Comparison of ENCODE assay signal across 11 cellular contexts in genomic region chrX:34654939-34655338, GRCh38. TPM values are rescaled to one million over a fixed set of nuclear protein-coding genes. Genes with fewer than 3 reads are reported as not detected.
A peak's percentile ranks its signal among the peaks of the same experiment; 100 is the strongest.
DNase-seq lines count a peak whose midpoint lies in the region; ATAC-seq and TF ChIP-seq lines count a peak whose summit lies in the region.
"Had no signal": no experiment of that assay in that cellular context is flagged by ENCODE, and none has a peak within 500 bp of the region (broad histone marks: within the 10 kb centered on the region; RNA-seq: fewer than 3 reads in every experiment).

No MANE protein-coding gene starts in this region.

- peak overlapping the region; percentile 93 for H3K4me3 Mint-ChIP-seq in WTC11
- H3K4me3 Mint-ChIP-seq in progenitor cell of endocrine pancreas (ENCODE audit: low read depth): peak overlapping the region; percentile 90
- H3K4me3 Mint-ChIP-seq in activated T-helper 17 cell treated with anti-CD3 and anti-CD28 coated beads, Interleukin-2, amount 50 U/mL, for 72 hours: no peak overlapping the region
- no peak overlapping the region for H3K4me3 Mint-ChIP-seq in stimulated activated effector memory CD8-positive, alpha-beta T cell treated with anti-CD3 and anti-CD28 coated beads, Interleukin-12 subunit alpha, Interleukin-12 subunit beta, amount 100 ng/mL, for 72 hours

- H3K4me3 ChIP-seq in AG10803 (ENCODE audit: low read length) (peak overlapping the region; percentile 80), right cardiac atrium (ENCODE audit: low read length) (peak overlapping the region; percentile 85)

- H3K27me3 ChIP-seq in right cardiac atrium (ENCODE audit: control insufficient read depth, insufficient read depth): no peaks in the 10 kb centered on the region
- H3K27me3 ChIP-seq: Peyer's patch had no signal

- H3K27me3 Mint-ChIP-seq in WTC11 (ENCODE audit: low read depth): peaks cover 7% of the 10 kb centered on the region; the same call in 1 of the 2 replicates
- peaks cover 20% of the 10 kb centered on the region for H3K27me3 Mint-ChIP-seq in progenitor cell of endocrine pancreas
- peaks cover 17% of the 10 kb centered on the region for H3K27me3 Mint-ChIP-seq in activated T-helper 17 cell treated with anti-CD3 and anti-CD28 coated beads, Interleukin-2, amount 50 U/mL, for 72 hours

- peaks cover 47% of the 10 kb centered on the region for H3K4me1 Mint-ChIP-seq in WTC11
- H3K4me1 Mint-ChIP-seq in progenitor cell of endocrine pancreas (ENCODE audit: low read depth): peaks cover 31% of the 10 kb centered on the region
- H3K4me1 Mint-ChIP-seq in activated T-helper 17 cell treated with anti-CD3 and anti-CD28 coated beads, Interleukin-2, amount 50 U/mL, for 72 hours: no peaks in the 10 kb centered on the region
- H3K4me1 Mint-ChIP-seq in stimulated activated effector memory CD8-positive, alpha-beta T cell treated with anti-CD3 and anti-CD28 coated beads, Interleukin-12 subunit alpha, Interleukin-12 subunit beta, amount 100 ng/mL, for 72 hours: no peaks in the 10 kb centered on the region

- no peaks in the 10 kb centered on the region for H3K9me3 ChIP-seq in right cardiac atrium (ENCODE audit: control insufficient read depth, low read length)
- H3K9me3 ChIP-seq: Peyer's patch had no signal

- 13% methylated on average over 6 of the region's 6 CpGs for WGBS in right cardiac atrium

- H3K9me3 Mint-ChIP-seq in WTC11 (peaks cover 7% of the 10 kb centered on the region), progenitor cell of endocrine pancreas (ENCODE audit: low read depth) (peaks cover 3% of the 10 kb centered on the region)
- peaks cover 3% of the 10 kb centered on the region for H3K9me3 Mint-ChIP-seq in activated T-helper 17 cell treated with anti-CD3 and anti-CD28 coated beads, Interleukin-2, amount 50 U/mL, for 72 hours
- peaks cover 9% of the 10 kb centered on the region for H3K9me3 Mint-ChIP-seq in stimulated activated effector memory CD8-positive, alpha-beta T cell treated with anti-CD3 and anti-CD28 coated beads, Interleukin-12 subunit alpha, Interleukin-12 subunit beta, amount 100 ng/mL, for 72 hours
- H3K9me3 Mint-ChIP-seq: activated naive CD8-positive, alpha-beta T cell treated with anti-CD3 and anti-CD28 coated beads, Interleukin-2, amount 10 ng/mL, durations not matched to agents 7 days and 5 days had no signal

- no peaks in the 10 kb centered on the region for H3K4me1 ChIP-seq in right cardiac atrium (ENCODE audit: control insufficient read depth, insufficient read depth, low read length)
- H3K4me1 ChIP-seq: Peyer's patch had no signal

- H3K27ac ChIP-seq in right cardiac atrium (ENCODE audit: low read length): no peak overlapping the region

- CTCF ChIA-PET in WTC11 (lab: Charles Lee): interaction anchor here (0.7 to 1.4 kb wide), 2 partner anchors 17 to 264 kb away, joined by 3 read pairs; no protein-coding TSS in a partner anchor

- peak; percentile 33 for DNase-seq in AG10803 (ENCODE audit: low read depth)
- no peak for DNase-seq in WTC11 (ENCODE audit: low spot score)
- DNase-seq in right cardiac atrium: no peak
- no peak for DNase-seq in progenitor cell of endocrine pancreas (ENCODE audit: low spot score, unreplicated experiment)
- DNase-seq in stimulated activated effector memory CD8-positive, alpha-beta T cell treated with anti-CD3 and anti-CD28 coated beads, Interleukin-12 subunit alpha, Interleukin-12 subunit beta, amount 100 ng/mL, for 72 hours (ENCODE audit: low spot score in 2 of 2): no peak
- no peak for DNase-seq in C1 segment of cervical spinal cord (lab: John Stamatoyannopoulos, UW)
- DNase-seq in T1000 (lab: John Stamatoyannopoulos, UW): no peak
- DNase-seq: activated naive CD8-positive, alpha-beta T cell treated with anti-CD3 and anti-CD28 coated beads, Interleukin-2, amount 10 ng/mL, durations not matched to agents 7 days and 5 days; NCI-H1105; Peyer's patch had no signal

- H3K27ac Mint-ChIP-seq in WTC11: peak overlapping the region; percentile 90
- H3K27ac Mint-ChIP-seq in progenitor cell of endocrine pancreas: peak overlapping the region; percentile 93
- no peak overlapping the region for H3K27ac Mint-ChIP-seq in activated T-helper 17 cell treated with anti-CD3 and anti-CD28 coated beads, Interleukin-2, amount 50 U/mL, for 72 hours
- H3K27ac Mint-ChIP-seq in stimulated activated effector memory CD8-positive, alpha-beta T cell treated with anti-CD3 and anti-CD28 coated beads, Interleukin-12 subunit alpha, Interleukin-12 subunit beta, amount 100 ng/mL, for 72 hours: no peak overlapping the region
- H3K27ac Mint-ChIP-seq: activated naive CD8-positive, alpha-beta T cell treated with anti-CD3 and anti-CD28 coated beads, Interleukin-2, amount 10 ng/mL, durations not matched to agents 7 days and 5 days had no signal

- POLR2A ChIA-PET in WTC11 (lab: Charles Lee): no interaction called here

- H3K36me3 Mint-ChIP-seq in WTC11: peaks cover 6% of the 10 kb centered on the region; the same call in 1 of the 2 replicates
- H3K36me3 Mint-ChIP-seq in progenitor cell of endocrine pancreas (ENCODE audit: insufficient read depth): peaks cover 2% of the 10 kb centered on the region
- H3K36me3 Mint-ChIP-seq in activated T-helper 17 cell treated with anti-CD3 and anti-CD28 coated beads, Interleukin-2, amount 50 U/mL, for 72 hours (ENCODE audit: low read depth): peaks cover 5% of the 10 kb centered on the region
- H3K36me3 Mint-ChIP-seq in stimulated activated effector memory CD8-positive, alpha-beta T cell treated with anti-CD3 and anti-CD28 coated beads, Interleukin-12 subunit alpha, Interleukin-12 subunit beta, amount 100 ng/mL, for 72 hours: no peaks in the 10 kb centered on the region

- intact Hi-C loops in right cardiac atrium (cut with DNase I): no loop called here

- TF ChIP-seq CTCF in AG10803 (conservative IDR thresholded peaks at IDR 0.05; ENCODE audit: low read length) (no peak), WTC11 (IDR thresholded peaks at IDR 0.05) (no peak), progenitor cell of endocrine pancreas (IDR thresholded peaks at IDR 0.05; ENCODE audit: unreplicated experiment) (no peak)

- ATAC-seq in WTC11 (no peak), right cardiac atrium (no peak)
- no peak for ATAC-seq in activated T-helper 17 cell treated with anti-CD3 and anti-CD28 coated beads, Interleukin-2, amount 50 U/mL, for 72 hours (replicated peaks)
- no peak for ATAC-seq in stimulated activated effector memory CD8-positive, alpha-beta T cell treated with anti-CD3 and anti-CD28 coated beads, Interleukin-12 subunit alpha, Interleukin-12 subunit beta, amount 100 ng/mL, for 72 hours

TF ChIP-seq in WTC11, 78 proteins besides CTCF, POLR2A, EP300 and RAD21 (continues in another document):
- TF ChIP-seq ZNF671 (CRISPR knock-in tag; IDR thresholded peaks at IDR 0.05): no peak
- TF ChIP-seq GTF2I (CRISPR knock-in tag; conservative IDR thresholded peaks at IDR 0.05): no peak
- no peak for TF ChIP-seq ATF2 (CRISPR knock-in tag; IDR thresholded peaks at IDR 0.05; ENCODE audit: borderline replicate concordance, low read depth)
- no peak for TF ChIP-seq IRF2 (CRISPR knock-in tag; IDR thresholded peaks at IDR 0.05; ENCODE audit: borderline replicate concordance, low read depth)
- TF ChIP-seq ZNF317 (CRISPR knock-in tag; IDR thresholded peaks at IDR 0.05; ENCODE audit: borderline replicate concordance, low read depth): no peak
- TF ChIP-seq ERG (CRISPR knock-in tag; IDR thresholded peaks at IDR 0.05): no peak

RNA-seq across cellular contexts. Expression of gene TMEM47, which starts 2.1 kb away (rescaled TPM):
- total RNA-seq in WTC11 (2021) (14.9 to 24.4 TPM (median 15.7 TPM) in 3 replicates), right cardiac atrium (10 to 100 TPM; 39.3 to 44.9 (median 40.7) TPM), progenitor cell of endocrine pancreas (16.8 and 19.1 TPM in 2 replicates)
- 29.4 TPM for polyA plus RNA-seq in right cardiac atrium
- total RNA-seq in activated T-helper 17 cell treated with anti-CD3 and anti-CD28 coated beads, Interleukin-2, amount 50 U/mL, for 72 hours: not detected
- total RNA-seq: activated naive CD8-positive, alpha-beta T cell treated with anti-CD3 and anti-CD28 coated beads, Interleukin-2, amount 10 ng/mL, durations not matched to agents 7 days and 5 days had no signal

Comparison
In these comparisons a context has a peak if more than half of its experiments do, and no peak if none do; other contexts are left out.
1. H3K27ac Mint-ChIP-seq: peak in WTC11 (single experiment) and progenitor cell of endocrine pancreas (single experiment); none in activated T-helper 17 cell treated with anti-CD3 and anti-CD28 coated beads, Interleukin-2, amount 50 U/mL, for 72 hours (single experiment) and stimulated activated effector memory CD8-positive, alpha-beta T cell treated with anti-CD3 and anti-CD28 coated beads, Interleukin-12 subunit alpha, Interleukin-12 subunit beta, amount 100 ng/mL, for 72 hours (single experiment).
2. H3K4me3 Mint-ChIP-seq: peak in WTC11 (single experiment) and progenitor cell of endocrine pancreas (single experiment); none in activated T-helper 17 cell treated with anti-CD3 and anti-CD28 coated beads, Interleukin-2, amount 50 U/mL, for 72 hours (single experiment) and stimulated activated effector memory CD8-positive, alpha-beta T cell treated with anti-CD3 and anti-CD28 coated beads, Interleukin-12 subunit alpha, Interleukin-12 subunit beta, amount 100 ng/mL, for 72 hours (single experiment).
3. RNA of gene TMEM47, which starts 2.1 kb away (total RNA-seq): 39.3 to 44.9 TPM in right cardiac atrium, 14.9 to 24.4 TPM in WTC11 and 16.8 to 19.1 TPM in progenitor cell of endocrine pancreas; not detected in activated T-helper 17 cell treated with anti-CD3 and anti-CD28 coated beads, Interleukin-2, amount 50 U/mL, for 72 hours; every median in the first group is over 10 times any median in the second.